12 cellular contexts compared by ENCODE assay signal in genomic region chr22:19910180-19910744, GRCh38. TPM values are rescaled to one million over a fixed set of nuclear protein-coding genes. Genes with fewer than 3 reads are reported as not detected.
DNase-seq lines count a peak whose midpoint lies in the region; ATAC-seq and TF ChIP-seq lines count a peak whose summit lies in the region.
"Had no signal": no experiment of that assay in that cellular context is flagged by ENCODE, and none has a peak within 500 bp of the region (broad histone marks: within the 10 kb centered on the region; RNA-seq: fewer than 3 reads in every experiment).

No MANE protein-coding gene starts in this region.

- no peak for ATAC-seq in activated CD8-positive, alpha-beta memory T cell treated with anti-CD3 and anti-CD28 coated beads, Interleukin-2, amount 10 ng/mL, durations not matched to agents 7 days and 5 days
- no peak for ATAC-seq in effector memory CD8-positive, alpha-beta T cell (replicated peaks)
- ATAC-seq in GM19324 (IDR thresholded peaks at IDR 0.05; ENCODE audit: low FRiP score, unreplicated experiment), result no peak

- CTCF ChIA-PET in activated CD8-positive, alpha-beta memory T cell treated with anti-CD3 and anti-CD28 coated beads, Interleukin-2, amount 10 ng/mL, durations not matched to agents 7 days and 5 days (lab: Charles Lee), result interaction anchor here (0.6 to 4.9 kb wide), 39 partner anchors 9 to 538 kb away, joined by 3 to 106 read pairs (median 4); partner anchors contain the start of genes COMT, GNB1L, GP1BB and RTL10

- H3K27ac Mint-ChIP-seq in activated CD8-positive, alpha-beta memory T cell treated with anti-CD3 and anti-CD28 coated beads, Interleukin-2, amount 10 ng/mL, durations not matched to agents 7 days and 5 days, result peak overlapping the region; percentile 12
- H3K27ac Mint-ChIP-seq in effector memory CD8-positive, alpha-beta T cell, result peak overlapping the region; percentile 47 to 81
- H3K27ac Mint-ChIP-seq in type B pancreatic cell (peak overlapping the region; percentile 22), immature natural killer cell (peak overlapping the region in 2 of 6 donors; percentile 81 to 88)

- H4K20me1 ChIP-seq in Loucy (ENCODE audit: insufficient read depth, low read length, poor library complexity, severe bottlenecking), result no peaks in the 10 kb centered on the region

- no peaks in the 10 kb centered on the region for H3K9me3 Mint-ChIP-seq in activated CD8-positive, alpha-beta memory T cell treated with anti-CD3 and anti-CD28 coated beads, Interleukin-2, amount 10 ng/mL, durations not matched to agents 7 days and 5 days (ENCODE audit: low read depth)
- H3K9me3 Mint-ChIP-seq in effector memory CD8-positive, alpha-beta T cell, result no peaks in the 10 kb centered on the region
- H3K9me3 Mint-ChIP-seq in type B pancreatic cell, result no peaks in the 10 kb centered on the region
- no peaks in the 10 kb centered on the region for H3K9me3 Mint-ChIP-seq in immature natural killer cell

- H3K9ac ChIP-seq in Loucy (ENCODE audit: low read depth, low read length, poor library complexity, severe bottlenecking), result no peak overlapping the region

- no peaks in the 10 kb centered on the region for H3K9me3 ChIP-seq in Loucy (ENCODE audit: insufficient read depth, low read depth, low read length)
- no peaks in the 10 kb centered on the region for H3K9me3 ChIP-seq in effector memory CD4-positive, alpha-beta T cell (ENCODE audit: control insufficient read depth, low read length)
- H3K9me3 ChIP-seq: body of pancreas, colonic mucosa, upper lobe of right lung had no signal

- TF ChIP-seq CTCF in Loucy (conservative IDR thresholded peaks at IDR 0.05; ENCODE audit: low read length), result peak; percentile 27; the same call in 1 of the 2 replicates
- no peak for TF ChIP-seq CTCF in type B pancreatic cell (conservative IDR thresholded peaks at IDR 0.05)

- H3K9me2 ChIP-seq in Loucy (replicated peaks; ENCODE audit: low read depth, low read length), result no peaks in the 10 kb centered on the region

- H3K36me3 Mint-ChIP-seq in activated CD8-positive, alpha-beta memory T cell treated with anti-CD3 and anti-CD28 coated beads, Interleukin-2, amount 10 ng/mL, durations not matched to agents 7 days and 5 days, result peaks cover 13% of the 10 kb centered on the region
- H3K36me3 Mint-ChIP-seq in effector memory CD8-positive, alpha-beta T cell (ENCODE audit: insufficient read depth), result peaks cover 15% of the 10 kb centered on the region
- H3K36me3 Mint-ChIP-seq in type B pancreatic cell (peaks cover 16% of the 10 kb centered on the region), immature natural killer cell (peaks cover 21 to 27% (median 25%) of the 10 kb centered on the region in 3 donors)

- peaks cover 6% of the 10 kb centered on the region for H3K4me1 ChIP-seq in Loucy (ENCODE audit: insufficient read depth, low read length, poor library complexity, severe bottlenecking)
- no peaks in the 10 kb centered on the region for H3K4me1 ChIP-seq in effector memory CD4-positive, alpha-beta T cell (ENCODE audit: control insufficient read depth, insufficient read depth, low read length, poor library complexity, severe bottlenecking)
- H3K4me1 ChIP-seq: body of pancreas, colonic mucosa, heart right ventricle, upper lobe of right lung had no signal

- no peak overlapping the region for H2AFZ ChIP-seq in Loucy (ENCODE audit: low read length)

- DNase-seq in activated CD8-positive, alpha-beta memory T cell treated with anti-CD3 and anti-CD28 coated beads, Interleukin-2, amount 10 ng/mL, durations not matched to agents 7 days and 5 days, result no peak
- DNase-seq in activated CD8-positive, alpha-beta memory T cell treated with anti-CD3 and anti-CD28 coated beads for 24 hours, result no peak
- no peak for DNase-seq in effector memory CD8-positive, alpha-beta T cell
- DNase-seq in type B pancreatic cell (ENCODE audit: extremely low spot score, unreplicated experiment), result no peak
- no peak for DNase-seq in effector memory CD4-positive, alpha-beta T cell
- no peak for DNase-seq in immature natural killer cell

- H3K27me3 ChIP-seq in Loucy (ENCODE audit: insufficient read depth, low read length, poor library complexity, severe bottlenecking), result no peaks in the 10 kb centered on the region
- no peaks in the 10 kb centered on the region for H3K27me3 ChIP-seq in effector memory CD4-positive, alpha-beta T cell (replicated peaks; ENCODE audit: control insufficient read depth, insufficient read depth, low read length, poor library complexity, severe bottlenecking)
- H3K27me3 ChIP-seq: body of pancreas, colonic mucosa, heart right ventricle, upper lobe of right lung had no signal

- H3F3A ChIP-seq in Loucy (ENCODE audit: low read depth), result no peaks in the 10 kb centered on the region

- peaks cover 3% of the 10 kb centered on the region for H3K4me1 Mint-ChIP-seq in activated CD8-positive, alpha-beta memory T cell treated with anti-CD3 and anti-CD28 coated beads, Interleukin-2, amount 10 ng/mL, durations not matched to agents 7 days and 5 days
- peaks cover 5 to 6% of the 10 kb centered on the region in 2 donors for H3K4me1 Mint-ChIP-seq in effector memory CD8-positive, alpha-beta T cell (ENCODE audit: low read depth in 2 of 2)
- H3K4me1 Mint-ChIP-seq in type B pancreatic cell (ENCODE audit: unreplicated experiment), result peaks cover 13% of the 10 kb centered on the region
- peaks cover 3 to 6% of the 10 kb centered on the region in 2 donors for H3K4me1 Mint-ChIP-seq in immature natural killer cell

- no peak overlapping the region for H3K4me2 ChIP-seq in Loucy (ENCODE audit: low read depth, low read length, poor library complexity, severe bottlenecking)

- no peak overlapping the region for H3K4me3 ChIP-seq in Loucy (ENCODE audit: low read length, poor library complexity, severe bottlenecking)
- H3K4me3 ChIP-seq in effector memory CD4-positive, alpha-beta T cell (ENCODE audit: insufficient read depth, low read depth, low read length, poor library complexity, severe bottlenecking), result no peak overlapping the region
- H3K4me3 ChIP-seq: body of pancreas, colonic mucosa, heart right ventricle, upper lobe of right lung had no signal

- no peaks in the 10 kb centered on the region for H3K79me2 ChIP-seq in Loucy (ENCODE audit: insufficient read depth, low read length)

- H3K36me3 ChIP-seq in Loucy (ENCODE audit: insufficient read depth, low read length), result peaks cover 22% of the 10 kb centered on the region; the same call in 1 of the 2 replicates
- peaks cover 33% of the 10 kb centered on the region for H3K36me3 ChIP-seq in effector memory CD4-positive, alpha-beta T cell (ENCODE audit: control insufficient read depth, insufficient read depth, low read length)
- H3K36me3 ChIP-seq: colonic mucosa had no signal

- H3K27me3 Mint-ChIP-seq in activated CD8-positive, alpha-beta memory T cell treated with anti-CD3 and anti-CD28 coated beads, Interleukin-2, amount 10 ng/mL, durations not matched to agents 7 days and 5 days, result no peaks in the 10 kb centered on the region
- H3K27me3 Mint-ChIP-seq in effector memory CD8-positive, alpha-beta T cell, result no peaks in the 10 kb centered on the region
- H3K27me3 Mint-ChIP-seq in type B pancreatic cell (peaks cover 7% of the 10 kb centered on the region), immature natural killer cell (ENCODE audit: low read depth in 3 of 3) (peaks cover 0 to 3% (median 0%) of the 10 kb centered on the region in 3 donors)

- H3K27ac ChIP-seq in effector memory CD4-positive, alpha-beta T cell (ENCODE audit: insufficient read depth, low read length, poor library complexity, severe bottlenecking), result no peak overlapping the region
- H3K27ac ChIP-seq: body of pancreas, colonic mucosa, heart right ventricle, upper lobe of right lung had no signal

- no peak overlapping the region for H3K4me3 Mint-ChIP-seq in activated CD8-positive, alpha-beta memory T cell treated with anti-CD3 and anti-CD28 coated beads, Interleukin-2, amount 10 ng/mL, durations not matched to agents 7 days and 5 days
- no peak overlapping the region for H3K4me3 Mint-ChIP-seq in effector memory CD8-positive, alpha-beta T cell
- H3K4me3 Mint-ChIP-seq in type B pancreatic cell, result no peak overlapping the region
- H3K4me3 Mint-ChIP-seq in immature natural killer cell, result no peak overlapping the region

RNA-seq across cellular contexts. Expression of gene COMT, which starts 31.3 kb away (rescaled TPM):
- 10 to 100 TPM; 92.6 to 95.3 TPM for total RNA-seq in activated CD8-positive, alpha-beta memory T cell treated with anti-CD3 and anti-CD28 coated beads, Interleukin-2, amount 10 ng/mL, durations not matched to agents 7 days and 5 days
- total RNA-seq in type B pancreatic cell (ENCODE audit: low replicate concordance), result 87.2 and 87.4 TPM in 2 replicates
- 100 to 1,000 TPM; 130 to 167 (median 155) TPM for polyA plus RNA-seq in immature natural killer cell

RNA-seq across cellular contexts. Expression of gene TXNRD2, which starts 31.4 kb away (rescaled TPM):
- total RNA-seq in activated CD8-positive, alpha-beta memory T cell treated with anti-CD3 and anti-CD28 coated beads, Interleukin-2, amount 10 ng/mL, durations not matched to agents 7 days and 5 days, result 10 to 100 TPM; 20.5 to 23.1 TPM
- total RNA-seq in type B pancreatic cell (ENCODE audit: low replicate concordance), result 13.2 and 25.1 TPM in 2 replicates
- 10 to 100 TPM; 11.0 to 17.1 (median 15.5) TPM for polyA plus RNA-seq in immature natural killer cell

RNA-seq across cellular contexts. Expression of gene GNB1L, which starts 55.6 kb away (rescaled TPM):
- total RNA-seq in activated CD8-positive, alpha-beta memory T cell treated with anti-CD3 and anti-CD28 coated beads, Interleukin-2, amount 10 ng/mL, durations not matched to agents 7 days and 5 days, result 10 to 100 TPM; 13.7 to 14.7 TPM
- total RNA-seq in type B pancreatic cell (ENCODE audit: low replicate concordance), result 7.5 and 7.7 TPM in 2 replicates
- 10 to 100 TPM; 19.1 to 30.6 (median 20.3) TPM for polyA plus RNA-seq in immature natural killer cell

RNA-seq across cellular contexts. Expression of gene RTL10, which starts 55.6 kb away (rescaled TPM):
- total RNA-seq in activated CD8-positive, alpha-beta memory T cell treated with anti-CD3 and anti-CD28 coated beads, Interleukin-2, amount 10 ng/mL, durations not matched to agents 7 days and 5 days, result 10 to 100 TPM; 12.8 to 15.9 TPM
- 28.8 and 39.1 TPM in 2 replicates for total RNA-seq in type B pancreatic cell (ENCODE audit: low replicate concordance)
- 1 to 10 TPM; 1.5 to 8.1 (median 4.5) TPM for polyA plus RNA-seq in immature natural killer cell
